ENCODE assay signal across 15 cellular contexts in the genomic region with DNA sequence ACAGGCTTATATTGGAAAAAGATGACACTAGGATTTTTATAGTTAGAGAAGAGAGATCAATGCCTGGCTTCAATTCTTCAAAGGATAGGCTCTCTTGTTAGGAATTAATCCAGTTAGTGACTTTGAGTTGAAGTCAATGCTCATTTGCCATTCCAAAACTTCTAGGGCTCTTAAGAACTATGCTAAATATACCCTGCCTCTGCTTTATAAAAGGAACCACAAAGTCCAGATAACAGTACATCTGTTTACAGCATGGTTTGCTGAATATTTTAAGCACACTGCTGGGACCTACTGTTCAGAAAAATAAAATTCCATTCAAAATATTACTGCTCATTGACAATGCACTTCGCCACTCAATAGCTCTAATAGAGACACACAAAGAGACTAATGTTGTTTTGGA.
"Had no signal": no experiment of that assay in that cellular context is flagged by ENCODE, and none has a peak within 500 bp of the region (broad histone marks: within the 10 kb centered on the region; RNA-seq: fewer than 3 reads in every experiment).

No MANE protein-coding gene starts in this region.

- DNase-seq: effector memory CD4-positive, alpha-beta T cell; foreskin melanocyte; head of caudate nucleus; hippocampal formation; kidney glomerular epithelial cell; mammary epithelial cell; natural killer cell; posterior cingulate gyrus; sigmoid colon; small intestine; stimulated activated CD4-positive, alpha-beta T cell treated with anti-CD3 and anti-CD28 coated beads, Interleukin-2, amount 100 ng/mL, for 48 hours; stimulated activated naive CD4-positive, alpha-beta T cell treated with Interleukin-2 at 50 U/mL for 16 hours; trophoblast cell had no signal

- H3K36me3 ChIP-seq: esophagus muscularis mucosa, sigmoid colon had no signal

- H3K27me3 ChIP-seq: esophagus muscularis mucosa, sigmoid colon had no signal

- H3K4me1 ChIP-seq: esophagus muscularis mucosa, sigmoid colon had no signal

- H3K27ac ChIP-seq: epithelial cell of prostate, esophagus muscularis mucosa, sigmoid colon had no signal

- H3K4me3 ChIP-seq: esophagus muscularis mucosa, sigmoid colon had no signal

- ATAC-seq: natural killer cell had no signal

- H3K9me3 ChIP-seq: esophagus muscularis mucosa, sigmoid colon had no signal
